In the genomic region with DNA sequence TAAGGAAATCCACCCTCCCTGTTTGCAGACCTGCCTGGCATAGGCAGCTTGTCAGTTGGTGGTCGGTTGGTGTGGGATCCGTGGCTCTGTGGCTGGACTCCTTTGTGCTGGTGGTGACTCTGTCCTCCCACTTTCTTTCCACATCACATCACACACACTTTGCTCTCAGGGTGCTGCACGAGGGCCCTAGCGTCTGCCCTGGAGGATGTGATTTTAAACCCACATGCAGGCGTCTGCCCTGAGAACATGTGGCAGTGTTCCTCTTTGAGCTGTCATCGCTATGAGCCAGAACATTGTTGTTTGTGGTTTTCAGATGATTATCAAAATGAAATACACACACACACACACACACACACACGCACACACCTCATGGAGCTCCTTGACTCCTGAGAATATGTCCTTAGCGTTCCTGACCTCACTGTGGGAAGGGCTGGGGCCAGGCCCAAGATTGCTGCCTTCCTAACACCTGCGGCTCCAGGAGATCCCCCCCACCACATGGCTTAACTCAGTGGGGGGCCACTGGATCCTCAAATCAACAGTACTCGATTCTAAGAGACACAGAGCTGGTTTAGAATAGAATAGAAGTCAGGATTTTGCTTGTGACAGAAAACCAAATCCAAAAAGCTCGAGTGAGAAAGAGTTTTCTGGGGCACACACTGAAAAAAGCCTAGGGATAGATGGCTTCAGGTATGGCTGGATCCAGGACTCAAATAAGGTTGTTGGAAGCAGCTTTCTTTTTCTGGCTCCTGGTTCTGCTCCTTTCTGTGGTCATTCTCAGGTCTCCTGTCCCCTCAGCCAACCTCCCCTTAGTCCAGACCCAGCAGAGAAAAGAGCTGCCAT, we compare ENCODE assay signal across 20 cellular contexts. TPM values are rescaled to one million over a fixed set of nuclear protein-coding genes. Genes with fewer than 3 reads are reported as not detected.
A peak's percentile ranks its signal among the peaks of the same experiment; 100 is the strongest.
DNase-seq lines count a peak whose midpoint lies in the region; ATAC-seq and TF ChIP-seq lines count a peak whose summit lies in the region.
"Had no signal": no experiment of that assay in that cellular context is flagged by ENCODE, and none has a peak within 500 bp of the region (broad histone marks: within the 10 kb centered on the region; RNA-seq: fewer than 3 reads in every experiment).

No MANE protein-coding gene starts in this region.

- no peaks in the 10 kb centered on the region for H3K36me3 ChIP-seq in osteoblast (ENCODE audit: insufficient read depth, low read length)
- H3K36me3 ChIP-seq: lower lobe of right lung had no signal

- H3K4me3 Mint-ChIP-seq in activated CD4-positive, alpha-beta T cell treated with anti-CD3 and anti-CD28 coated beads for 36 hours, result no peak overlapping the region

- CTCF ChIA-PET in activated CD4-positive, alpha-beta T cell treated with anti-CD3 and anti-CD28 coated beads for 36 hours (lab: Charles Lee), result interaction anchor here (0.7 to 0.9 kb wide), 4 partner anchors 9 to 53 kb away, joined by 3 to 5 read pairs (median 4); no protein-coding TSS in a partner anchor

- H3K27ac ChIP-seq in osteoblast (ENCODE audit: low read depth, low read length), result no peak overlapping the region
- H3K27ac ChIP-seq: 22Rv1, KMS-11, lower lobe of right lung, parathyroid adenoma had no signal

- no peak overlapping the region for H3K4me2 ChIP-seq in osteoblast (ENCODE audit: insufficient read depth, low read length)
- H3K4me2 ChIP-seq: KMS-11 had no signal

- no peaks in the 10 kb centered on the region for H3K4me1 ChIP-seq in osteoblast (ENCODE audit: insufficient read depth, low read length)
- H3K4me1 ChIP-seq: lower lobe of right lung, parathyroid adenoma had no signal

- peaks cover 9% of the 10 kb centered on the region for H3K27me3 ChIP-seq in osteoblast (ENCODE audit: insufficient read depth, low read length)

- intact Hi-C loops in activated CD4-positive, alpha-beta T cell treated with anti-CD3 and anti-CD28 coated beads for 36 hours (cut with DNase I, micrococcal nuclease), result no loop called here

- H3K36me3 Mint-ChIP-seq in activated CD4-positive, alpha-beta T cell treated with anti-CD3 and anti-CD28 coated beads for 36 hours (ENCODE audit: low read depth), result no peaks in the 10 kb centered on the region

- no peak for TF ChIP-seq CTCF in osteoblast (IDR thresholded peaks at IDR 0.05; ENCODE audit: extremely low read depth, low read depth, low read length)

- H3K27me3 Mint-ChIP-seq in activated CD4-positive, alpha-beta T cell treated with anti-CD3 and anti-CD28 coated beads for 36 hours, result no peaks in the 10 kb centered on the region

- H3K27ac Mint-ChIP-seq in activated CD4-positive, alpha-beta T cell treated with anti-CD3 and anti-CD28 coated beads for 36 hours, result no peak overlapping the region

- H3K79me2 ChIP-seq in osteoblast (ENCODE audit: insufficient read depth, low read length), result no peaks in the 10 kb centered on the region
- H3K79me2 ChIP-seq: parathyroid adenoma had no signal

- H3K9me3 Mint-ChIP-seq in activated CD4-positive, alpha-beta T cell treated with anti-CD3 and anti-CD28 coated beads for 36 hours (ENCODE audit: low read depth), result no peaks in the 10 kb centered on the region

- no peak overlapping the region for H3K4me3 ChIP-seq in osteoblast (ENCODE audit: insufficient read depth, low read length)
- H3K4me3 ChIP-seq: lower lobe of right lung had no signal

- peaks cover 19% of the 10 kb centered on the region for H3K4me1 Mint-ChIP-seq in activated CD4-positive, alpha-beta T cell treated with anti-CD3 and anti-CD28 coated beads for 36 hours

- H2AFZ ChIP-seq in osteoblast (ENCODE audit: low read length), result no peak overlapping the region
- H2AFZ ChIP-seq: parathyroid adenoma had no signal

- H4K20me1 ChIP-seq in osteoblast (ENCODE audit: insufficient read depth, low read length), result no peaks in the 10 kb centered on the region

- no peaks in the 10 kb centered on the region for H3K9me3 ChIP-seq in osteoblast (ENCODE audit: low read depth, low read length)
- H3K9me3 ChIP-seq: lower lobe of right lung had no signal

- DNase-seq in activated CD4-positive, alpha-beta T cell treated with anti-CD3 and anti-CD28 coated beads for 36 hours, result peak; percentile 44
- DNase-seq in activated CD4-positive, alpha-beta T cell treated with anti-CD3 and anti-CD28 coated beads, Interleukin-2, amount 50 U/mL, for 4 hours, result no peak
- DNase-seq in LHCN-M2 (ENCODE audit: low read depth) (peak; percentile 18), amniotic epithelial cell (ENCODE audit: low read depth) (peak; percentile 37), osteoblast (ENCODE audit: insufficient read length, low spot score, missing footprints) (peak; percentile 43), EL (no peak)
- DNase-seq: activated CD4-positive, alpha-beta T cell treated with anti-CD3 and anti-CD28 coated beads for 4 hours; activated gamma-delta T cell; aorta; GF-D8; NCI-H1417; stimulated activated CD4-positive, alpha-beta T cell treated with anti-CD3 and anti-CD28 coated beads, Interleukin-4, amount 100 ng/mL, for 24 hours had no signal

- POLR2A ChIA-PET in activated CD4-positive, alpha-beta T cell treated with anti-CD3 and anti-CD28 coated beads for 36 hours (lab: Charles Lee), result interaction anchor here (0.6 kb wide), 1 partner anchor 9 kb away, joined by 4 read pairs; no protein-coding TSS in a partner anchor

- peak; percentile 78 for ATAC-seq in activated CD4-positive, alpha-beta T cell treated with anti-CD3 and anti-CD28 coated beads for 36 hours
- ATAC-seq in HG03025 (IDR thresholded peaks at IDR 0.05; ENCODE audit: low FRiP score, unreplicated experiment) (no peak), GM21526 (IDR thresholded peaks at IDR 0.05; ENCODE audit: low FRiP score, unreplicated experiment) (no peak)
- ATAC-seq: HCT116 had no signal

RNA-seq across cellular contexts. Expression of gene RTP5, which starts 54.8 kb away (rescaled TPM):
- total RNA-seq in activated CD4-positive, alpha-beta T cell treated with anti-CD3 and anti-CD28 coated beads for 36 hours, result under 1 TPM in 1 of 2 experiments, not detected in 1; 0.07 TPM
- not detected in 2 replicates for total RNA-seq in LHCN-M2 (2014; rRNA removed)
- polyA plus RNA-seq in LHCN-M2 (2012), result not detected
- total RNA-seq in osteoblast, result not detected in 2 replicates
- total RNA-seq: aorta, lower lobe of right lung, RPMI7951 had no signal
- polyA plus RNA-seq: aorta had no signal

Comparison
In these comparisons a context has a peak if more than half of its experiments do, and no peak if none do; other contexts are left out.
1. DNase-seq: peak in activated CD4-positive, alpha-beta T cell treated with anti-CD3 and anti-CD28 coated beads for 36 hours (single experiment), LHCN-M2 (single experiment), amniotic epithelial cell (single experiment) and osteoblast (single experiment); none in activated CD4-positive, alpha-beta T cell treated with anti-CD3 and anti-CD28 coated beads, Interleukin-2, amount 50 U/mL, for 4 hours (0 of 2) and EL (single experiment).